Comparison of ENCODE assay signal across 29 cellular contexts in the genomic region with DNA sequence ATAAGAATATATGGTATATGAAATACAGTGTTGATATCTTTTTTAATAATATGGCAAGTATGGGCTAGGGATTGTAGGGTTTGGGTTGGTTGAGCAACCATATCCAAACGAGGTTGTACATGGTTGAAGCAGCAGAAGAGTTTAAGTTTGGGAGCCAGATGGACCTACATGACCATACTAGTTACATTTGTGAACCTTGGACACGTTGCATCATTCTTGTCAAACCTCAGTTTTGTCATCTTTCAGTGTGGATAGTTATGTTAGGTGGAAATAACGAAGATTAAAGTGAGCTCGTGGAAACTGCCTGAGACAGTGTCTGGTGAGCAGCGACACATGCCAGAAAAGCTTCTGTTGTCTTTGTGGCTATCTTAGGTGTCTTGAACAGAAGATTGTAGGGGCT.
"Had no signal": no experiment of that assay in that cellular context is flagged by ENCODE, and none has a peak within 500 bp of the region (broad histone marks: within the 10 kb centered on the region; RNA-seq: fewer than 3 reads in every experiment).

No MANE protein-coding gene starts in this region.

- H3K27ac ChIP-seq: heart left ventricle, lower lobe of right lung, pancreas, prostate gland, sigmoid colon, spleen, tibial nerve, uterus had no signal

- H3K27me3 ChIP-seq: sigmoid colon, tibial nerve had no signal

- ATAC-seq: heart left ventricle; left ventricle myocardium superior; lower lobe of right lung; mucosa of descending colon; naive thymus-derived CD4-positive, alpha-beta T cell; natural killer cell treated with Interleukin-12 subunit alpha and Interleukin-12 subunit beta and Interleukin-15 and Interleukin-18, amount 100 ng/mL, for 72 hours; pancreas; right cardiac atrium; stimulated activated memory B cell treated with anti-CD40 and anti-IgM and Interleukin-4, amounts not matched to agents 10 μg/mL and 1 μg/mL and 100 μg/mL, for 72 hours; stimulated activated naive CD8-positive, alpha-beta T cell treated with anti-CD3 and anti-CD28 coated beads, Interleukin-15, amount 100 ng/mL, for 72 hours had no signal

- H3K9me3 ChIP-seq: heart left ventricle, lower lobe of right lung, mucosa of descending colon, pancreas, prostate gland, sigmoid colon, spleen, tibial nerve, uterus had no signal

- H3K4me1 ChIP-seq: heart left ventricle, lower lobe of right lung, pancreas, prostate gland, sigmoid colon, spleen, tibial nerve, uterus had no signal

- DNase-seq: heart left ventricle; immature natural killer cell; kidney; left ventricle myocardium superior; lower lobe of right lung; mammary epithelial cell; mesendoderm; midbrain; mucosa of descending colon; naive thymus-derived CD4-positive, alpha-beta T cell; nucleus accumbens; pancreas; posterior cingulate gyrus; retina; right cardiac atrium; sigmoid colon; small intestine; spleen; stimulated activated CD4-positive, alpha-beta T cell treated with anti-CD3 and anti-CD28 coated beads, Interleukin-4, amount 100 ng/mL, for 4 hours; stimulated activated CD8-positive, alpha-beta memory T cell treated with anti-CD3 and anti-CD28 coated beads, Interleukin-4, amount 100 ng/mL, for 48 hours; stimulated activated naive CD4-positive, alpha-beta T cell treated with Interleukin-2 at 50 U/mL for 16 hours; stimulated activated naive CD8-positive, alpha-beta T cell treated with anti-CD3 and anti-CD28 coated beads, Interleukin-15, amount 100 ng/mL, for 72 hours; substantia nigra; uterus had no signal

- FAIRE-seq: islet of Langerhans, kidney, pancreas, small intestine had no signal

- H3K36me3 ChIP-seq: heart left ventricle, lower lobe of right lung, pancreas, prostate gland, sigmoid colon, spleen, tibial nerve, uterus had no signal

- H3K4me3 ChIP-seq: heart left ventricle, lower lobe of right lung, mucosa of descending colon, pancreas, prostate gland, sigmoid colon, spleen, tibial nerve, uterus had no signal
